In the genomic region with DNA sequence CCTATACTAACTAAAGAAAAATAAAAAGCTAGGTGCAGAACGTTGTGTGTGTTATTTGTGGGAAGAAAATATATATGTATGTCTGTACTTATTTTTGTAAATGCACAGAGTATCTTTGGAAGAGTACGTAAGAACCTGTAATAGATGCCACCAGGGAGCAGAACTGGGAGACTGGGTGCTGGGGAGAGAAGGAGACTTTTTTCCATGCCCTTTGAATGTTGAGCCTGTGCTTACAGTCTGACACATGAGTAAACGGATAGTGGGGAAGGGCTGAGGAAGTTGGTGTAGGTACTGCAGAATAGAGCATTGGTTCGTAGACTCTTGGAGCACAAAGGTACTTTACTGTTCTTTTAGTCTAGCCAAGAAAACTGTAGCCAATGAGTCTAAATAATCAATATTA, we compare ENCODE assay signal across 12 cellular contexts. TPM values are rescaled to one million over a fixed set of nuclear protein-coding genes. Genes with fewer than 3 reads are reported as not detected.
DNase-seq lines count a peak whose midpoint lies in the region; ATAC-seq and TF ChIP-seq lines count a peak whose summit lies in the region.
"Had no signal": no experiment of that assay in that cellular context is flagged by ENCODE, and none has a peak within 500 bp of the region (broad histone marks: within the 10 kb centered on the region; RNA-seq: fewer than 3 reads in every experiment).

No MANE protein-coding gene starts in this region.

- no TSS peak for BruUV-seq in Caco-2 (replicated peaks; lab: Mats Ljungman, UMichigan)

- POLR2A ChIA-PET in Caco-2 (lab: Charles Lee) = interaction anchor here (0.6 kb wide), 1 partner anchor 18 kb away, joined by 4 read pairs; no protein-coding TSS in a partner anchor
- POLR2A ChIA-PET in activated CD8-positive, alpha-beta T cell treated with anti-CD3 and anti-CD28 coated beads for 36 hours (lab: Charles Lee) = no interaction called here

- H3K36me3 Mint-ChIP-seq in CD4-positive, CD25-positive, alpha-beta regulatory T cell = no peaks in the 10 kb centered on the region
- H3K36me3 Mint-ChIP-seq in Caco-2 (ENCODE audit: insufficient read depth, unreplicated experiment) (peaks cover 20% of the 10 kb centered on the region), mesothelial cell of epicardium (peaks cover 8% of the 10 kb centered on the region)
- no peaks in the 10 kb centered on the region for H3K36me3 Mint-ChIP-seq in activated CD8-positive, alpha-beta T cell treated with anti-CD3 and anti-CD28 coated beads for 36 hours (ENCODE audit: low read depth)

- peaks cover 13 to 22% of the 10 kb centered on the region in 2 experiments for H3K9me3 ChIP-seq in CD4-positive, CD25-positive, alpha-beta regulatory T cell (ENCODE audit: control insufficient read depth in 2 of 2, low read length in 2 of 2)
- no peaks in the 10 kb centered on the region for H3K9me3 ChIP-seq in Caco-2
- H3K9me3 ChIP-seq in trophoblast cell (ENCODE audit: insufficient read depth, low read depth, low read length) = no peaks in the 10 kb centered on the region

- H4K12ac ChIP-seq in trophoblast cell (ENCODE audit: low read depth, low read length) = no peak overlapping the region

- CTCF ChIA-PET in Caco-2 (lab: Charles Lee) = interaction anchor here (0.6 kb wide), 1 partner anchor 18 kb away, joined by 4 read pairs; no protein-coding TSS in a partner anchor
- CTCF ChIA-PET in activated CD8-positive, alpha-beta T cell treated with anti-CD3 and anti-CD28 coated beads for 36 hours (lab: Charles Lee) = no interaction called here

- H3K4me2 ChIP-seq in trophoblast cell (ENCODE audit: low read length) = no peak overlapping the region
- H3K4me2 ChIP-seq: smooth muscle cell had no signal

- peaks cover 0 to 17% (median 2%) of the 10 kb centered on the region in 4 donors for H3K4me1 Mint-ChIP-seq in CD4-positive, CD25-positive, alpha-beta regulatory T cell
- peaks cover 32% of the 10 kb centered on the region for H3K4me1 Mint-ChIP-seq in Caco-2 (ENCODE audit: low read depth, unreplicated experiment)
- peaks cover 15% of the 10 kb centered on the region for H3K4me1 Mint-ChIP-seq in activated CD8-positive, alpha-beta T cell treated with anti-CD3 and anti-CD28 coated beads for 36 hours (ENCODE audit: low read depth)
- peaks cover 19% of the 10 kb centered on the region for H3K4me1 Mint-ChIP-seq in mesothelial cell of epicardium

- H4K8ac ChIP-seq in trophoblast cell (ENCODE audit: low read depth, low read length) = no peak overlapping the region

- ATAC-seq in CD4-positive, CD25-positive, alpha-beta regulatory T cell (ENCODE audit: low read depth in 2 of 2) = no peak
- no peak for ATAC-seq in activated CD8-positive, alpha-beta T cell treated with anti-CD3 and anti-CD28 coated beads for 36 hours
- ATAC-seq in HG02885 (IDR thresholded peaks at IDR 0.05; ENCODE audit: poor library complexity, unreplicated experiment) = no peak
- ATAC-seq in GM21390 (IDR thresholded peaks at IDR 0.05; ENCODE audit: unreplicated experiment) = no peak
- ATAC-seq: left ventricle myocardium superior had no signal

- H3K18ac ChIP-seq in trophoblast cell (ENCODE audit: low read length) = no peak overlapping the region

- DNase-seq in CD4-positive, CD25-positive, alpha-beta regulatory T cell = no peak
- DNase-seq in Caco-2 (no peak), mesothelial cell of epicardium (ENCODE audit: low spot score in 2 of 2, unreplicated experiment in 2 of 2) (no peak), trophoblast cell (no peak)
- no peak for DNase-seq in activated CD8-positive, alpha-beta T cell treated with anti-CD3 and anti-CD28 coated beads for 36 hours
- DNase-seq: activated CD4-positive, alpha-beta T cell treated with anti-CD3 and anti-CD28 coated beads, Interleukin-2, amount 10 ng/mL, durations not matched to agents 7 days and 5 days; left ventricle myocardium superior; SK-N-SH; stimulated activated CD4-positive, alpha-beta T cell treated with anti-CD3 and anti-CD28 coated beads, Interleukin-4, amount 100 ng/mL, for 24 hours had no signal

- H3K79me2 ChIP-seq in trophoblast cell (ENCODE audit: control insufficient read depth, insufficient read depth, low read length, poor library complexity) = peaks cover 13% of the 10 kb centered on the region

- H3K4me3 ChIP-seq in CD4-positive, CD25-positive, alpha-beta regulatory T cell (ENCODE audit: low read depth, low read length) = no peak overlapping the region
- H3K4me3 ChIP-seq in Caco-2 (ENCODE audit: low read depth, low read length) (no peak overlapping the region), trophoblast cell (ENCODE audit: low read depth, low read length) (no peak overlapping the region)
- H3K4me3 ChIP-seq: smooth muscle cell had no signal

- no peak overlapping the region for H2BK5ac ChIP-seq in trophoblast cell (ENCODE audit: low read depth, low read length, poor library complexity)

- intact Hi-C loops in Caco-2 (cut with micrococcal nuclease; ENCODE audit: unreplicated experiment) = no loop called here
- intact Hi-C loops in activated CD8-positive, alpha-beta T cell treated with anti-CD3 and anti-CD28 coated beads for 36 hours (cut with micrococcal nuclease) = no loop called here

- no peak overlapping the region for H2BK120ac ChIP-seq in trophoblast cell (ENCODE audit: insufficient read depth, low read length, poor library complexity)

- H2AK5ac ChIP-seq in trophoblast cell (ENCODE audit: low read length) = no peak overlapping the region

- no peak overlapping the region for H3K27ac ChIP-seq in CD4-positive, CD25-positive, alpha-beta regulatory T cell (ENCODE audit: insufficient read depth, low read length, poor library complexity, severe bottlenecking)
- no peak overlapping the region for H3K27ac ChIP-seq in trophoblast cell (ENCODE audit: low read depth, low read length)

- H3K27ac Mint-ChIP-seq in CD4-positive, CD25-positive, alpha-beta regulatory T cell = no peak overlapping the region
- H3K27ac Mint-ChIP-seq in Caco-2 (ENCODE audit: unreplicated experiment) (peak overlapping the region; percentile 82), mesothelial cell of epicardium (no peak overlapping the region)
- no peak overlapping the region for H3K27ac Mint-ChIP-seq in activated CD8-positive, alpha-beta T cell treated with anti-CD3 and anti-CD28 coated beads for 36 hours
- H3K27ac Mint-ChIP-seq: activated CD4-positive, alpha-beta T cell treated with anti-CD3 and anti-CD28 coated beads, Interleukin-2, amount 10 ng/mL, durations not matched to agents 7 days and 5 days had no signal

- peaks cover 37% of the 10 kb centered on the region for H3K27me3 ChIP-seq in CD4-positive, CD25-positive, alpha-beta regulatory T cell (ENCODE audit: control insufficient read depth, insufficient read depth, low read length)
- no peaks in the 10 kb centered on the region for H3K27me3 ChIP-seq in Caco-2 (replicated peaks; ENCODE audit: control insufficient read depth, insufficient read depth, low read length)
- peaks cover 3% of the 10 kb centered on the region for H3K27me3 ChIP-seq in trophoblast cell (ENCODE audit: insufficient read depth, low read length)

- peaks cover 70% of the 10 kb centered on the region for H3K27me3 Mint-ChIP-seq in CD4-positive, CD25-positive, alpha-beta regulatory T cell
- H3K27me3 Mint-ChIP-seq in Caco-2 (ENCODE audit: insufficient read depth, unreplicated experiment) (no peaks in the 10 kb centered on the region), mesothelial cell of epicardium (ENCODE audit: low read depth) (no peaks in the 10 kb centered on the region)
- peaks cover 22% of the 10 kb centered on the region for H3K27me3 Mint-ChIP-seq in activated CD8-positive, alpha-beta T cell treated with anti-CD3 and anti-CD28 coated beads for 36 hours

- peak overlapping the region; percentile 12 to 85 (median 52) for H3K4me3 Mint-ChIP-seq in CD4-positive, CD25-positive, alpha-beta regulatory T cell
- H3K4me3 Mint-ChIP-seq in Caco-2 (ENCODE audit: unreplicated experiment) = peak overlapping the region; percentile 79
- peak overlapping the region; percentile 72 for H3K4me3 Mint-ChIP-seq in activated CD8-positive, alpha-beta T cell treated with anti-CD3 and anti-CD28 coated beads for 36 hours
- H3K4me3 Mint-ChIP-seq in mesothelial cell of epicardium = peak overlapping the region; percentile 82

- H3K9ac ChIP-seq in trophoblast cell (ENCODE audit: low read length) = no peak overlapping the region
- H3K9ac ChIP-seq: SK-N-SH had no signal

- peaks cover 0 to 21% (median 7%) of the 10 kb centered on the region in 7 donors for H3K9me3 Mint-ChIP-seq in CD4-positive, CD25-positive, alpha-beta regulatory T cell
- H3K9me3 Mint-ChIP-seq in Caco-2 (ENCODE audit: unreplicated experiment) (no peaks in the 10 kb centered on the region), mesothelial cell of epicardium (peaks cover 14% of the 10 kb centered on the region)
- peaks cover 1% of the 10 kb centered on the region for H3K9me3 Mint-ChIP-seq in activated CD8-positive, alpha-beta T cell treated with anti-CD3 and anti-CD28 coated beads for 36 hours

- H3K79me1 ChIP-seq in trophoblast cell (ENCODE audit: low read length) = peaks cover 20% of the 10 kb centered on the region

- H3K36me3 ChIP-seq in CD4-positive, CD25-positive, alpha-beta regulatory T cell (ENCODE audit: control insufficient read depth, insufficient read depth, low read length) = no peaks in the 10 kb centered on the region
- H3K36me3 ChIP-seq in Caco-2 (ENCODE audit: control insufficient read depth, insufficient read depth, low read length) = no peaks in the 10 kb centered on the region
- no peaks in the 10 kb centered on the region for H3K36me3 ChIP-seq in trophoblast cell (ENCODE audit: control insufficient read depth in 1 of 2, insufficient read depth in 2 of 2, low read length in 2 of 2)

- no peak overlapping the region for H3K23ac ChIP-seq in trophoblast cell (ENCODE audit: low read length)

- H4K91ac ChIP-seq in trophoblast cell (ENCODE audit: low read depth, low read length) = no peak overlapping the region

- H3K14ac ChIP-seq in trophoblast cell (ENCODE audit: low read length) = no peak overlapping the region

- H3K4ac ChIP-seq in trophoblast cell (ENCODE audit: low read depth, low read length) = no peak overlapping the region

- TF ChIP-seq CTCF in Caco-2 (IDR thresholded peaks at IDR 0.05; ENCODE audit: insufficient read depth in 1 of 2, low read depth in 1 of 2, low read length in 1 of 2, severe bottlenecking in 1 of 2, unreplicated experiment in 1 of 2) (no peak), mesothelial cell of epicardium (IDR thresholded peaks at IDR 0.05; ENCODE audit: unreplicated experiment) (no peak)
- no peak for TF ChIP-seq CTCF in activated CD8-positive, alpha-beta T cell treated with anti-CD3 and anti-CD28 coated beads for 36 hours (IDR thresholded peaks at IDR 0.05)

- no peak overlapping the region for H2BK12ac ChIP-seq in trophoblast cell (ENCODE audit: low read length)

- peaks cover 11% of the 10 kb centered on the region for H3K4me1 ChIP-seq in CD4-positive, CD25-positive, alpha-beta regulatory T cell (ENCODE audit: control insufficient read depth, insufficient read depth, low read length, poor library complexity, severe bottlenecking)
- H3K4me1 ChIP-seq in Caco-2 (peaks cover 14% of the 10 kb centered on the region), trophoblast cell (ENCODE audit: control insufficient read depth in 1 of 2, insufficient read depth in 2 of 2, low read length in 2 of 2) (peaks cover 3 to 11% of the 10 kb centered on the region in 2 experiments)

- H2AFZ ChIP-seq in trophoblast cell (ENCODE audit: insufficient read depth, low read length, poor library complexity) = no peak overlapping the region

- WGBS in trophoblast cell (ENCODE audit: extremely low coverage, insufficient coverage, insufficient read length) = no CpG with 5 or more reads among the region's 4 CpGs

RNA-seq across cellular contexts. Expression of a gene that starts 1.3 kb away (rescaled TPM):
- total RNA-seq in CD4-positive, CD25-positive, alpha-beta regulatory T cell = 0.91 TPM
- polyA plus RNA-seq in CD4-positive, CD25-positive, alpha-beta regulatory T cell = 1 to 10 TPM; 1.0 to 2.1 (median 1.9) TPM
- total RNA-seq in Caco-2 (2022) (90.2 and 92.9 TPM in 2 replicates), mesothelial cell of epicardium (81.3 to 86.4 TPM (median 85.0 TPM) in 3 replicates)
- 10 to 100 TPM; 10.8 to 14.7 TPM for total RNA-seq in activated CD8-positive, alpha-beta T cell treated with anti-CD3 and anti-CD28 coated beads for 36 hours
- 44.0 and 47.0 TPM in 2 replicates for polyA plus RNA-seq in trophoblast cell (2013)

RNA-seq across cellular contexts. Expression of a gene that starts 35.6 kb away (rescaled TPM):
- total RNA-seq in CD4-positive, CD25-positive, alpha-beta regulatory T cell = 6.5 TPM
- polyA plus RNA-seq in CD4-positive, CD25-positive, alpha-beta regulatory T cell = 1 to 10 TPM; 1.0 to 2.6 (median 1.7) TPM
- total RNA-seq in Caco-2 (2022) (17.5 and 20.3 TPM in 2 replicates), mesothelial cell of epicardium (42.4 to 48.0 TPM (median 45.5 TPM) in 3 replicates)
- 1 to 10 TPM; 8.8 to 9.0 TPM for total RNA-seq in activated CD8-positive, alpha-beta T cell treated with anti-CD3 and anti-CD28 coated beads for 36 hours
- polyA plus RNA-seq in trophoblast cell (2013) = 41.6 and 44.7 TPM in 2 replicates

RNA-seq across cellular contexts. Expression of a gene that starts 37.3 kb away (rescaled TPM):
- total RNA-seq in CD4-positive, CD25-positive, alpha-beta regulatory T cell = 15.2 TPM
- 1 to 10 TPM; 3.1 to 9.9 (median 5.9) TPM for polyA plus RNA-seq in CD4-positive, CD25-positive, alpha-beta regulatory T cell
- total RNA-seq in Caco-2 (2022) (32.5 and 34.1 TPM in 2 replicates), mesothelial cell of epicardium (39.8 to 43.5 TPM (median 40.3 TPM) in 3 replicates)
- total RNA-seq in activated CD8-positive, alpha-beta T cell treated with anti-CD3 and anti-CD28 coated beads for 36 hours = 10 to 100 TPM; 16.8 to 17.1 TPM
- 18.2 and 18.6 TPM in 2 replicates for polyA plus RNA-seq in trophoblast cell (2013)
